In the genomic region with DNA sequence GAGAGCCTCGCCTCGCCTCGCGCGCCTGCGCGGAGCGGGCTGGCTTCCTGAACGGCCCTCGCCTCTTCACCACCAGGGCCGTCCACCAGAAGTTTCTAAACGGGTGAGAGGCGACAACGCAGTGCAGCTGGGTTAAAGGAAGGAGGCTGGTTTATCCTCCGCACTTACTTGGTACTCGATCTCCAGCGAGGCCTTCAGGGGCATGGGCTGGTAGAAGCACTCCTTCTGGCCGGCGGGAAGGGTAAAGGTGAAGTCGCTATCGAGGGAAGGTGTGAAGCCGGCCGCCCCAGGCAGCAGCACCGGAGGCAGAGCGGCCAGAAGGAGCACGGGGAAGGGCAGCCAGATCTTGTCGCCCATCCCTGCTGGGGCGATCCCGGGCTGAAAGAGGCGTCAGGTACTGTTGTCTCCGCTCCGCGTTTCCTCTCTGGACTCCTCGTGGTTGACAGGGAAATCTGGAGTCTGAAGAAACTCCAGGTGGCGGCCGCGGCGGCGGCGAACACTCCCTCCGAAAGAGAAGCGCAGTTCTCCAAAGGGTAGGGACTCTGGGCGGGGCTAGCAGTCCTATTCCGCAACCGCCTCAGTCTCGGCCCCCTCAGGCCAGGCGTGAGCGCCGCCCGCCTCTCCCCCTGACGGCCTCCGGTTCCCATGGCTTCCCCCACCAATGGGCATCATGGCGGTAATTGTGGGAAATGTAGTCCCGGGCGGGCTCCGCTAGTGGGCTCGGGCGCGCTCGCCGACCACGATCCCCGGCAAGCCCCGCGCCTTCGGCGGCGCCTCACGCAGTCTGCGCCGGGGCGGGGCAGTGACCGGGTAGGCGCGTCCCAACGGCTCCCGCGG, we compare ENCODE assay signal across 1 cellular context.
TF ChIP-seq lines count a peak whose summit lies in the region.

TSS of gene TMED5 (minus strand) at position 528 of the 837 bp plus-strand sequence. CDS start at position 357, 171 bp downstream.

TF ChIP-seq in K562, 482 proteins besides CTCF, POLR2A, EP300 and RAD21 (continued from another document and continues in another):
- TF ChIP-seq TRIM25 (IDR thresholded peaks at IDR 0.05; ENCODE audit: borderline replicate concordance), result no peak
- peak; percentile 62; the same call in 1 of the 2 replicates for TF ChIP-seq STAT6 (CRISPR knock-in tag; IDR thresholded peaks at IDR 0.05)
- TF ChIP-seq ZC3H8 (IDR thresholded peaks at IDR 0.05), result no peak
- TF ChIP-seq ZNF77 (CRISPR knock-in tag; IDR thresholded peaks at IDR 0.05), result no peak
- TF ChIP-seq SMAD3 (CRISPR knock-in tag; conservative IDR thresholded peaks at IDR 0.05), result no peak
- TF ChIP-seq ZBTB17 (CRISPR knock-in tag; IDR thresholded peaks at IDR 0.05), result peak; percentile 16; the same call in 1 of the 2 replicates
- no peak for TF ChIP-seq TEAD4 (IDR thresholded peaks at IDR 0.05; ENCODE audit: low read length)
- no peak for TF ChIP-seq TEAD4 (CRISPR knock-in tag; IDR thresholded peaks at IDR 0.05; ENCODE audit: borderline replicate concordance)
- TF ChIP-seq ZNF79 (CRISPR knock-in tag; IDR thresholded peaks at IDR 0.05; ENCODE audit: low read depth), result no peak
- TF ChIP-seq, protein P1, sequence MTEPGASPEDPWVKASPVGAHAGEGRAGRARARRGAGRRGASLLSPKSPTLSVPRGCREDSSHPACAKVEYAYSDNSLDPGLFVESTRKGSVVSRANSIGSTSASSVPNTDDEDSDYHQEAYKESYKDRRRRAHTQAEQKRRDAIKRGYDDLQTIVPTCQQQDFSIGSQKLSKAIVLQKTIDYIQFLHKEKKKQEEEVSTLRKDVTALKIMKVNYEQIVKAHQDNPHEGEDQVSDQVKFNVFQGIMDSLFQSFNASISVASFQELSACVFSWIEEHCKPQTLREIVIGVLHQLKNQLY (CRISPR knock-in tag; conservative IDR thresholded peaks at IDR 0.05), result no peak
- no peak for TF ChIP-seq SMARCA4 (IDR thresholded peaks at IDR 0.05)
- no peak for TF ChIP-seq ZNF354B (CRISPR knock-in tag; IDR thresholded peaks at IDR 0.05)
- peak; percentile 25; the same call in 1 of the 2 replicates for TF ChIP-seq ELF1 (tag; IDR thresholded peaks at IDR 0.05)
- no peak for TF ChIP-seq MTF1 (CRISPR knock-in tag; IDR thresholded peaks at IDR 0.05; ENCODE audit: borderline replicate concordance)
- no peak for TF ChIP-seq MEF2A (IDR thresholded peaks at IDR 0.05; ENCODE audit: control insufficient read depth, low read depth, low read length)
- TF ChIP-seq BCLAF1 (IDR thresholded peaks at IDR 0.05; ENCODE audit: borderline replicate concordance in 1 of 2, control insufficient read depth in 1 of 2, low read depth in 2 of 2, low read length in 1 of 2), result 0 out of 4 replicates have a peak, but pooled peaks of 1 of the 2 experiments have one; percentile 32
- TF ChIP-seq NFATC3 (IDR thresholded peaks at IDR 0.05), result no peak
- peak; percentile 97 to 98 for TF ChIP-seq NRF1 (conservative IDR thresholded peaks at IDR 0.05 in 1 of 2, IDR thresholded peaks at IDR 0.05 in 1 of 2)
- TF ChIP-seq RERE (CRISPR knock-in tag; IDR thresholded peaks at IDR 0.05; ENCODE audit: borderline replicate concordance), result no peak
- peak; percentile 92 for TF ChIP-seq CREM (IDR thresholded peaks at IDR 0.05; ENCODE audit: low read depth)
- no peak for TF ChIP-seq ZNF444 (CRISPR knock-in tag; IDR thresholded peaks at IDR 0.05)
- TF ChIP-seq, protein P2, sequence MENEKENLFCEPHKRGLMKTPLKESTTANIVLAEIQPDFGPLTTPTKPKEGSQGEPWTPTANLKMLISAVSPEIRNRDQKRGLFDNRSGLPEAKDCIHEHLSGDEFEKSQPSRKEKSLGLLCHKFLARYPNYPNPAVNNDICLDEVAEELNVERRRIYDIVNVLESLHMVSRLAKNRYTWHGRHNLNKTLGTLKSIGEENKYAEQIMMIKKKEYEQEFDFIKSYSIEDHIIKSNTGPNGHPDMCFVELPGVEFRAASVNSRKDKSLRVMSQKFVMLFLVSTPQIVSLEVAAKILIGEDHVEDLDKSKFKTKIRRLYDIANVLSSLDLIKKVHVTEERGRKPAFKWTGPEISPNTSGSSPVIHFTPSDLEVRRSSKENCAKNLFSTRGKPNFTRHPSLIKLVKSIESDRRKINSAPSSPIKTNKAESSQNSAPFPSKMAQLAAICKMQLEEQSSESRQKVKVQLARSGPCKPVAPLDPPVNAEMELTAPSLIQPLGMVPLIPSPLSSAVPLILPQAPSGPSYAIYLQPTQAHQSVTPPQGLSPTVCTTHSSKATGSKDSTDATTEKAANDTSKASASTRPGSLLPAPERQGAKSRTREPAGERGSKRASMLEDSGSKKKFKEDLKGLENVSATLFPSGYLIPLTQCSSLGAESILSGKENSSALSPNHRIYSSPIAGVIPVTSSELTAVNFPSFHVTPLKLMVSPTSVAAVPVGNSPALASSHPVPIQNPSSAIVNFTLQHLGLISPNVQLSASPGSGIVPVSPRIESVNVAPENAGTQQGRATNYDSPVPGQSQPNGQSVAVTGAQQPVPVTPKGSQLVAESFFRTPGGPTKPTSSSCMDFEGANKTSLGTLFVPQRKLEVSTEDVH (IDR thresholded peaks at IDR 0.05; ENCODE audit: low read depth, partially characterized antibody), result no peak
- no peak for TF ChIP-seq BRF1 (IDR thresholded peaks at IDR 0.05; ENCODE audit: borderline replicate concordance, extremely low read depth, insufficient read length)
- TF ChIP-seq POLR2H (tag; IDR thresholded peaks at IDR 0.05; ENCODE audit: low read depth), result no peak; the same call in 1 of the 2 replicates
- no peak for TF ChIP-seq ZC3H11A (IDR thresholded peaks at IDR 0.05; ENCODE audit: low read depth, low read length)
- TF ChIP-seq ILK (tag; IDR thresholded peaks at IDR 0.05; ENCODE audit: borderline replicate concordance, low read depth), result no peak
- TF ChIP-seq ZNF23 (CRISPR knock-in tag; IDR thresholded peaks at IDR 0.05), result no peak
- TF ChIP-seq PTTG1 (tag; IDR thresholded peaks at IDR 0.05; ENCODE audit: low read depth), result no peak
- TF ChIP-seq, protein P3, sequence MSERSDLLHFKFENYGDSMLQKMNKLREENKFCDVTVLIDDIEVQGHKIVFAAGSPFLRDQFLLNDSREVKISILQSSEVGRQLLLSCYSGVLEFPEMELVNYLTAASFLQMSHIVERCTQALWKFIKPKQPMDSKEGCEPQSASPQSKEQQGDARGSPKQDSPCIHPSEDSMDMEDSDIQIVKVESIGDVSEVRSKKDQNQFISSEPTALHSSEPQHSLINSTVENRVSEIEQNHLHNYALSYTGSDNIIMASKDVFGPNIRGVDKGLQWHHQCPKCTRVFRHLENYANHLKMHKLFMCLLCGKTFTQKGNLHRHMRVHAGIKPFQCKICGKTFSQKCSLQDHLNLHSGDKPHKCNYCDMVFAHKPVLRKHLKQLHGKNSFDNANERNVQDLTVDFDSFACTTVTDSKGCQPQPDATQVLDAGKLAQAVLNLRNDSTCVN (CRISPR knock-in tag; IDR thresholded peaks at IDR 0.05), result 0 out of 2 replicates have a peak, but pooled peaks have one; percentile 5
- no peak for TF ChIP-seq ZNF76 (CRISPR knock-in tag; IDR thresholded peaks at IDR 0.05; ENCODE audit: borderline replicate concordance)
- no peak for TF ChIP-seq NCOR1 (IDR thresholded peaks at IDR 0.05)
- no peak for TF ChIP-seq GABPB2 (CRISPR knock-in tag; conservative IDR thresholded peaks at IDR 0.05)
- peak; percentile 14 to 24; a peak in 1 of 4 replicates for TF ChIP-seq RCOR1 (IDR thresholded peaks at IDR 0.05; ENCODE audit: borderline replicate concordance in 1 of 2, low read depth in 2 of 2, low read length in 2 of 2)
- TF ChIP-seq GMEB1 (CRISPR knock-in tag; IDR thresholded peaks at IDR 0.05), result peak; percentile 97
